In genomic region chr4:10114607-10115006, GRCh38 we compare ENCODE assay signal across 10 cellular contexts. TPM values are rescaled to one million over a fixed set of nuclear protein-coding genes. Genes with fewer than 3 reads are reported as not detected.
DNase-seq lines count a peak whose midpoint lies in the region; ATAC-seq, FAIRE-seq and TF ChIP-seq lines count a peak whose summit lies in the region.
"Had no signal": no experiment of that assay in that cellular context is flagged by ENCODE, and none has a peak within 500 bp of the region (broad histone marks: within the 10 kb centered on the region; RNA-seq: fewer than 3 reads in every experiment).

No MANE protein-coding gene starts in this region.

- no peak for FAIRE-seq in GM19239 (lab: Jason Lieb, UNC)

- H3K4me3 Mint-ChIP-seq in CD8-positive, alpha-beta memory T cell: peak overlapping the region; percentile 93 to 99 (median 96)

- peak overlapping the region; percentile 38 to 99 (median 97) for H3K27ac Mint-ChIP-seq in CD8-positive, alpha-beta memory T cell

- peaks cover 10 to 67% (median 18%) of the 10 kb centered on the region in 3 donors for H3K36me3 Mint-ChIP-seq in CD8-positive, alpha-beta memory T cell

- CTCF ChIA-PET in CD8-positive, alpha-beta memory T cell (lab: Charles Lee): interaction anchor here (0.8 to 1.5 kb wide), 5 partner anchors 10 to 347 kb away, joined by 3 to 4 read pairs (median 3); no protein-coding TSS in a partner anchor

- no peaks in the 10 kb centered on the region for H3K27me3 Mint-ChIP-seq in CD8-positive, alpha-beta memory T cell

- H3K36me3 ChIP-seq in CD8-positive, alpha-beta memory T cell (ENCODE audit: insufficient read depth, low read length): peaks cover 53% of the 10 kb centered on the region
- H3K36me3 ChIP-seq in SJSA1 (peaks cover 60% of the 10 kb centered on the region), esophagus muscularis mucosa (peaks cover 0 to 62% (median 55%) of the 10 kb centered on the region in 4 donors), psoas muscle (ENCODE audit: insufficient read depth in 1 of 2, low read depth in 1 of 2) (peaks cover 17 to 60% of the 10 kb centered on the region in 2 donors), body of pancreas (replicated peaks in 1 of 2; ENCODE audit: insufficient read depth in 1 of 2, low read depth in 2 of 2) (peaks cover 0 to 8% of the 10 kb centered on the region in 2 donors)

- ATAC-seq in psoas muscle (no peak), HG02759 (IDR thresholded peaks at IDR 0.05; ENCODE audit: unreplicated experiment) (no peak), body of pancreas (no peak)

- no peak for DNase-seq in CD8-positive, alpha-beta memory T cell
- DNase-seq in SJSA1 (ENCODE audit: low read depth in 1 of 2, low spot score in 2 of 2) (no peak), esophagus muscularis mucosa (ENCODE audit: extremely low spot score) (no peak), psoas muscle (no peak), GM19239 (ENCODE audit: insufficient read length, low spot score) (no peak), body of pancreas (no peak)
- no peak for DNase-seq in activated CD8-positive, alpha-beta memory T cell treated with anti-CD3 and anti-CD28 coated beads for 24 hours
- DNase-seq: activated CD4-positive, alpha-beta T cell treated with anti-CD3 and anti-CD28 coated beads for 4 hours; NCI-H2029 had no signal

- POLR2A ChIA-PET in CD8-positive, alpha-beta memory T cell (lab: Charles Lee): interaction anchor here (1.0 to 1.2 kb wide), 2 partner anchors 15 to 19 kb away, joined by 3 to 4 read pairs; no protein-coding TSS in a partner anchor

- no peak for TF ChIP-seq EP300 in esophagus muscularis mucosa (IDR thresholded peaks at IDR 0.05)

- no peak for TF ChIP-seq CTCF in esophagus muscularis mucosa (IDR thresholded peaks at IDR 0.05)
- no peak for TF ChIP-seq CTCF in psoas muscle (IDR thresholded peaks at IDR 0.05)
- TF ChIP-seq CTCF in body of pancreas (IDR thresholded peaks at IDR 0.05): no peak

- peaks cover 74 to 81% (median 81%) of the 10 kb centered on the region in 3 donors for H3K4me1 Mint-ChIP-seq in CD8-positive, alpha-beta memory T cell

- H3K9me3 Mint-ChIP-seq in CD8-positive, alpha-beta memory T cell: no peaks in the 10 kb centered on the region

- 38% methylated on average over 7 of the region's 7 CpGs for WGBS in esophagus muscularis mucosa
- WGBS in psoas muscle, 3 donors: 72 to 78% (median 75%) methylated on average over 7 of the region's 7 CpGs
- 69 to 86% methylated on average over 7 of the region's 7 CpGs for WGBS in body of pancreas, 2 donors

- no peaks in the 10 kb centered on the region for H3K9me3 ChIP-seq in CD8-positive, alpha-beta memory T cell (ENCODE audit: low read length)
- H3K9me3 ChIP-seq in SJSA1 (replicated peaks) (no peaks in the 10 kb centered on the region), esophagus muscularis mucosa (no peaks in the 10 kb centered on the region), psoas muscle (no peaks in the 10 kb centered on the region), body of pancreas (no peaks in the 10 kb centered on the region)

- no peaks in the 10 kb centered on the region for H3K27me3 ChIP-seq in CD8-positive, alpha-beta memory T cell (ENCODE audit: insufficient read depth, low read length, poor library complexity, severe bottlenecking)
- H3K27me3 ChIP-seq in SJSA1 (replicated peaks) (no peaks in the 10 kb centered on the region), esophagus muscularis mucosa (no peaks in the 10 kb centered on the region), psoas muscle (ENCODE audit: insufficient read depth in 3 of 3, low read length in 2 of 3) (no peaks in the 10 kb centered on the region), body of pancreas (no peaks in the 10 kb centered on the region)

- TF ChIP-seq POLR2A in esophagus muscularis mucosa (IDR thresholded peaks at IDR 0.05; ENCODE audit: low read depth): no peak
- no peak for TF ChIP-seq POLR2A in body of pancreas (IDR thresholded peaks at IDR 0.05)

- H3K27ac ChIP-seq in CD8-positive, alpha-beta memory T cell (ENCODE audit: low read depth, low read length): peak overlapping the region; percentile 76
- H3K27ac ChIP-seq in SJSA1 (no peak overlapping the region), esophagus muscularis mucosa (replicated peaks in 1 of 4) (peak overlapping the region; percentile 93 to 98 (median 94)), psoas muscle (peak overlapping the region; percentile 97), body of pancreas (no peak overlapping the region)

- H3K4me1 ChIP-seq in CD8-positive, alpha-beta memory T cell (ENCODE audit: insufficient read depth, low read length): peaks cover 85% of the 10 kb centered on the region
- H3K4me1 ChIP-seq in SJSA1 (replicated peaks): peaks cover 28% of the 10 kb centered on the region
- peaks cover 66 to 88% (median 87%) of the 10 kb centered on the region in 4 donors for H3K4me1 ChIP-seq in esophagus muscularis mucosa
- H3K4me1 ChIP-seq in psoas muscle: peaks cover 58% of the 10 kb centered on the region
- peaks cover 23% of the 10 kb centered on the region for H3K4me1 ChIP-seq in body of pancreas

- intact Hi-C loops in esophagus muscularis mucosa (cut with DNase I): no loop called here
- intact Hi-C loops in psoas muscle (cut with DNase I): loop anchor here in 1 of 2 donors (5.0 kb wide), 1 partner anchor 32 kb away; no protein-coding TSS in a partner anchor
- intact Hi-C loops in body of pancreas (cut with DNase I): no loop called here

- peak overlapping the region; percentile 81 for H3K4me3 ChIP-seq in CD8-positive, alpha-beta memory T cell (ENCODE audit: low read length)
- H3K4me3 ChIP-seq in SJSA1 (peak overlapping the region; percentile 74), esophagus muscularis mucosa (peak overlapping the region; percentile 76 to 93 (median 88)), psoas muscle (peak overlapping the region; percentile 90), body of pancreas (no peak overlapping the region)

RNA-seq across cellular contexts. Expression of gene WDR1, which starts 2.0 kb away (rescaled TPM):
- total RNA-seq in CD8-positive, alpha-beta memory T cell: 100 to 1,000 TPM; 409 TPM
- polyA plus RNA-seq in CD8-positive, alpha-beta memory T cell: 377 TPM
- total RNA-seq in SJSA1 (2014; rRNA removed; shearing (Covaris generic)): 207 and 301 TPM in 2 replicates
- total RNA-seq in esophagus muscularis mucosa (100 to 1,000 TPM; 361 to 536 (median 485) TPM), psoas muscle (100 to 1,000 TPM in 3 of 4 donors, 10 to 100 TPM in 1; 86.3 to 146 (median 118) TPM), body of pancreas (10 to 100 TPM; 46.1 to 51.9 TPM)
- polyA plus RNA-seq in psoas muscle: 100 to 1,000 TPM in 1 of 3 donors, 10 to 100 TPM in 2; 55.6 to 273 (median 79.1) TPM

Comparison
In these comparisons a context has a peak if more than half of its experiments do, and no peak if none do; other contexts are left out.
1. H3K27ac ChIP-seq: peak in CD8-positive, alpha-beta memory T cell (single experiment), esophagus muscularis mucosa (4 of 4) and psoas muscle (single experiment); none in SJSA1 (single experiment) and body of pancreas (0 of 4).
2. H3K4me3 ChIP-seq: peak in CD8-positive, alpha-beta memory T cell (single experiment), SJSA1 (single experiment), esophagus muscularis mucosa (4 of 4) and psoas muscle (single experiment); none in body of pancreas (0 of 2).